In genomic region chr12:106868982-106869381, GRCh38 we compare ENCODE assay signal across 28 cellular contexts.
"Had no signal": no experiment of that assay in that cellular context is flagged by ENCODE, and none has a peak within 500 bp of the region (broad histone marks: within the 10 kb centered on the region; RNA-seq: fewer than 3 reads in every experiment).

No MANE protein-coding gene starts in this region.

- DNase-seq: natural killer cell; occipital lobe; ovary; posterior cingulate gyrus; psoas muscle; right cardiac atrium; spleen; stimulated activated CD4-positive, alpha-beta T cell treated with anti-CD3 and anti-CD28 coated beads, Interleukin-12 subunit alpha, Interleukin-12 subunit beta, amount 100 ng/mL, for 4 hours; stimulated activated CD4-positive, alpha-beta T cell treated with anti-CD3 and anti-CD28 coated beads, Interleukin-1b, Interleukin-23, amount 100 ng/mL, for 48 hours; stimulated activated CD4-positive, alpha-beta T cell treated with anti-CD3 and anti-CD28 coated beads, Interleukin-4, amount 100 ng/mL, for 1 hour; stimulated activated CD4-positive, alpha-beta T cell treated with anti-CD3 and anti-CD28 coated beads, Interleukin-4, amount 100 ng/mL, for 4 hours; stimulated activated CD8-positive, alpha-beta memory T cell treated with anti-CD3 and anti-CD28 coated beads, Interleukin-4, amount 100 ng/mL, for 48 hours; stimulated activated naive CD4-positive, alpha-beta T cell; stimulated activated naive CD8-positive, alpha-beta T cell treated with anti-CD3 and anti-CD28 coated beads, Interleukin-15, amount 100 ng/mL, for 72 hours; stimulated activated naive CD8-positive, alpha-beta T cell treated with anti-CD3 and anti-CD28 coated beads, Interleukin-15, Interleukin-2, amounts not matched to agents 100 U/mL and 50 U/mL, for 24 hours; substantia nigra; testis; tibial artery; transverse colon; upper lobe of right lung; uterus had no signal

- H2AFZ ChIP-seq: neural progenitor cell, parathyroid adenoma had no signal

- H3K9me3 ChIP-seq: ovary, psoas muscle, spleen, suprapubic skin, testis, tibial artery, transverse colon, upper lobe of right lung, uterus had no signal

- H3K36me3 ChIP-seq: neural progenitor cell, ovary, transverse colon, uterus had no signal

- ATAC-seq: natural killer cell; psoas muscle; right cardiac atrium; sciatic nerve; stimulated activated memory B cell treated with anti-CD40 and anti-IgM and Interleukin-4, amounts not matched to agents 10 μg/mL and 1 μg/mL and 100 μg/mL, for 72 hours; stimulated activated naive CD8-positive, alpha-beta T cell treated with anti-CD3 and anti-CD28 coated beads, Interleukin-15, amount 100 ng/mL, for 72 hours; stimulated activated naive CD8-positive, alpha-beta T cell treated with anti-CD3 and anti-CD28 coated beads, Interleukin-15, Interleukin-2, amounts not matched to agents 100 U/mL and 50 U/mL, for 24 hours; upper lobe of right lung had no signal

- H3K4me2 ChIP-seq: neural progenitor cell, smooth muscle cell had no signal

- H3K79me2 ChIP-seq: parathyroid adenoma had no signal

- H3K27me3 ChIP-seq: neural progenitor cell, ovary, spleen, suprapubic skin, testis, tibial artery, transverse colon, upper lobe of right lung, uterus had no signal

- H3K27ac ChIP-seq: neural progenitor cell, ovary, parathyroid adenoma, psoas muscle, skin epidermis, spleen, suprapubic skin, testis, tibial artery, transverse colon, upper lobe of right lung, uterus had no signal

- H3K4me1 ChIP-seq: parathyroid adenoma, psoas muscle, spleen, testis, transverse colon, upper lobe of right lung, uterus had no signal

- H3K9ac ChIP-seq: neural progenitor cell, parathyroid adenoma had no signal

- H3K4me3 ChIP-seq: neural progenitor cell, ovary, psoas muscle, skin epidermis, smooth muscle cell, spleen, suprapubic skin, testis, tibial artery, transverse colon, upper lobe of right lung, uterus had no signal
